Comparison of ENCODE assay signal across 8 cellular contexts in the genomic region with DNA sequence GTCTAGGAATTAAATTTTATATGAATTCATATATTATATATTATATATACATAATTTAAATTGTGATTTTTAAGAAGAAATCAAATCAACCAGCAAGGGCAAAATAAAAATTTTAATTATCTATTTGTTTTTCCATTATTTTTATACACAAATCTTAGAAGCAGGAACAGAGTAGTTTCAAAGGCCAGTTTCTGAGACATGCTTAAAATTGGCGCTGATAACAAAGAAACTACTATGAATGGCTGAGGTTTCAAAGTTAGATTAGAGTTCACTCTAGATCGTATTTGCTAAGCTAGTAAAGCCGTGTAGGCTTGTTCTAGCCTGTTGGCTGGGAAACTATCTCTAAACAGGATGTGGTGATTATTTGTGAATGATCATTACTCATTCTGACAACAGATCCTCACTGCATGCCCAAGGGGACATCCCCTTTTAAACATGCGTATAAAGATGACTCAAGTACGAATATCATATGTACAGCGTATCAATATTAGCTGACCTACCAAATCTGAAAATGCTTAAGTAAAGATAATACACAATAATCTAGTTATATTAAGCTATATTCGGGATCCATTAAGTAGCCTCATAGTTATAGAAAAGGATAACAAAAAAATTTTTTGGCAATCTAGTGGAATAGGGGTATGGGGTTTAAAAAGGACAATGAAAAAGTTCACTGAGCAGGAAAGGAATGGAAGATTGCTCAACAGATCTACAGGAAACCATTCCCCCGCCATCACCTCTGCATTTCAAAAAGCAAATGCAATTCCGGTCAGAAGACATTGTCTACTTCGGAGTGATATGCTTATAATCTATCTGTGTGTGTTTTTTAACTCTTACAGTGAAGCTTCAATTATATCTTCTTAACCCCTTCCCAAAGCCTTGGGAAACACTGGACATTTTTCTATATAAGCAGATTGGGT.
DNase-seq lines count a peak whose midpoint lies in the region; FAIRE-seq and TF ChIP-seq lines count a peak whose summit lies in the region.

No MANE protein-coding gene starts in this region.

- H3K27me3 ChIP-seq in suprapubic skin, result no peaks in the 10 kb centered on the region

- H3K4me3 ChIP-seq in mesodermal cell (ENCODE audit: extremely low read depth, insufficient read depth, low read length, poor library complexity, severe bottlenecking), result no peak overlapping the region
- no peak overlapping the region for H3K4me3 ChIP-seq in suprapubic skin

- no peak for TF ChIP-seq EP300 in suprapubic skin (IDR thresholded peaks at IDR 0.05)

- DNase-seq in GM12892 (ENCODE audit: insufficient read length) (no peak), GM20000 (ENCODE audit: low spot score) (peak; percentile 39), HT-29 (ENCODE audit: low spot score) (peak; percentile 53), middle frontal gyrus (ENCODE audit: extremely low spot score, low spot score) (no peak), suprapubic skin (ENCODE audit: low spot score in 2 of 2) (no peak), inferior parietal cortex (ENCODE audit: extremely low spot score) (no peak)
- DNase-seq in activated T-helper 9 cell treated with anti-CD3 and anti-CD28 coated beads, Interleukin-2, amount 50 U/mL, for 16 hours (ENCODE audit: low read depth), result peak; percentile 17

- no peaks in the 10 kb centered on the region for H3K36me3 ChIP-seq in mesodermal cell (ENCODE audit: control insufficient read depth, insufficient read depth, low read length)
- H3K36me3 ChIP-seq in suprapubic skin, result no peaks in the 10 kb centered on the region

- WGBS in mesodermal cell (ENCODE audit: insufficient coverage in 2 of 2), 2 experiments, result 82 to 100% methylated on average over 1 to 3 of the region's 10 CpGs
- 35% methylated on average over 10 of the region's 10 CpGs for WGBS in suprapubic skin

- TF ChIP-seq CTCF in GM20000 (IDR thresholded peaks at IDR 0.05; ENCODE audit: extremely low read depth, missing control alignments) (no peak), suprapubic skin (IDR thresholded peaks at IDR 0.05) (no peak)

- FAIRE-seq in GM12892 (lab: Jason Lieb, UNC), result peak; percentile 57

- H3K9me3 ChIP-seq in mesodermal cell (ENCODE audit: control insufficient read depth, low read length) (peaks cover 8% of the 10 kb centered on the region), suprapubic skin (no peaks in the 10 kb centered on the region)

- H3K4me1 ChIP-seq in mesodermal cell (ENCODE audit: control insufficient read depth, insufficient read depth, low read length, poor library complexity, severe bottlenecking) (peaks cover 19% of the 10 kb centered on the region), suprapubic skin (peaks cover 21% of the 10 kb centered on the region)

- H3K27ac ChIP-seq in mesodermal cell (ENCODE audit: low read depth, low read length, severe bottlenecking), result peak overlapping the region; percentile 16
- no peak overlapping the region for H3K27ac ChIP-seq in suprapubic skin

- TF ChIP-seq POLR2A in GM12892 (IDR thresholded peaks at IDR 0.05; ENCODE audit: low read depth, low read length) (no peak), suprapubic skin (IDR thresholded peaks at IDR 0.05) (no peak)

Comparison
In these comparisons a context has a peak if more than half of its experiments do, and no peak if none do; other contexts are left out.
1. DNase-seq: peak in GM20000 (single experiment), HT-29 (single experiment) and activated T-helper 9 cell treated with anti-CD3 and anti-CD28 coated beads, Interleukin-2, amount 50 U/mL, for 16 hours (single experiment); none in GM12892 (single experiment), middle frontal gyrus (single experiment), suprapubic skin (0 of 2) and inferior parietal cortex (single experiment).